Comparison of ENCODE assay signal across 21 cellular contexts in genomic region chr11:100080401-100080800, GRCh38.
DNase-seq lines count a peak whose midpoint lies in the region; ATAC-seq, FAIRE-seq and TF ChIP-seq lines count a peak whose summit lies in the region.
"Had no signal": no experiment of that assay in that cellular context is flagged by ENCODE, and none has a peak within 500 bp of the region (broad histone marks: within the 10 kb centered on the region; RNA-seq: fewer than 3 reads in every experiment).

No MANE protein-coding gene starts in this region.

- H3K4me1 ChIP-seq in HUES64 (ENCODE audit: insufficient read depth, low read length) (0 out of 2 replicates have a peak, but pooled peaks cover 8% of the 10 kb centered on the region), iPS-20b (ENCODE audit: insufficient read depth, low read length) (peaks cover 6% of the 10 kb centered on the region; the same call in 1 of the 2 replicates), neuronal stem cell (ENCODE audit: control insufficient read depth in 2 of 2, insufficient read depth in 1 of 2, low read depth in 1 of 2, low read length in 2 of 2) (no peaks in the 10 kb centered on the region), SK-N-SH (ENCODE audit: control insufficient read depth in 1 of 2, insufficient read depth in 2 of 2, low read depth in 1 of 2, low read length in 1 of 2) (no peaks in the 10 kb centered on the region; a peak in 1 of 4 replicates), pancreas (no peaks in the 10 kb centered on the region)
- H3K4me1 ChIP-seq: A549 had no signal

- no peak overlapping the region for H2BK12ac ChIP-seq in neuronal stem cell (ENCODE audit: low read length)

- H3K9me3 ChIP-seq in HUES64 (ENCODE audit: insufficient read depth, low read depth, low read length) (no peaks in the 10 kb centered on the region), iPS-20b (ENCODE audit: insufficient read depth, low read depth, low read length) (no peaks in the 10 kb centered on the region), neuronal stem cell (replicated peaks in 1 of 2; ENCODE audit: control insufficient read depth in 2 of 2, insufficient read depth in 1 of 2, low read depth in 1 of 2, low read length in 2 of 2) (no peaks in the 10 kb centered on the region), SK-N-SH (no peaks in the 10 kb centered on the region), pancreas (no peaks in the 10 kb centered on the region)
- H3K9me3 ChIP-seq: A549 had no signal

- H3K27me3 ChIP-seq in HUES64 (ENCODE audit: insufficient read depth, low read length), result no peaks in the 10 kb centered on the region
- H3K27me3 ChIP-seq in iPS-20b (ENCODE audit: insufficient read depth, low read length), result no peaks in the 10 kb centered on the region
- no peaks in the 10 kb centered on the region for H3K27me3 ChIP-seq in neuronal stem cell (ENCODE audit: control insufficient read depth in 3 of 3, insufficient read depth in 3 of 3, low read depth in 1 of 3, low read length in 3 of 3)
- H3K27me3 ChIP-seq in SK-N-SH (ENCODE audit: insufficient read depth), result no peaks in the 10 kb centered on the region
- no peaks in the 10 kb centered on the region for H3K27me3 ChIP-seq in pancreas

- no peak overlapping the region for H2BK5ac ChIP-seq in neuronal stem cell (ENCODE audit: low read length)

- no peak overlapping the region for H4K91ac ChIP-seq in neuronal stem cell (ENCODE audit: low read depth, low read length, poor library complexity)

- no peak overlapping the region for H3K4ac ChIP-seq in neuronal stem cell (ENCODE audit: low read length)

- H3K79me2 ChIP-seq in SK-N-SH (ENCODE audit: insufficient read depth), result no peaks in the 10 kb centered on the region

- H3K4me3 ChIP-seq in HUES64 (ENCODE audit: low read length) (no peak overlapping the region), iPS-20b (ENCODE audit: low read length) (peak overlapping the region; percentile 11; the same call in 1 of the 2 replicates), neuronal stem cell (ENCODE audit: low read length in 2 of 2) (no peak overlapping the region), SK-N-SH (ENCODE audit: low read depth in 2 of 2, low read length in 1 of 2) (no peak overlapping the region), pancreas (no peak overlapping the region)
- H3K4me3 ChIP-seq: A549, GM23248 had no signal

- no peaks in the 10 kb centered on the region for H3K36me3 ChIP-seq in HUES64 (ENCODE audit: insufficient read depth, low read length)
- H3K36me3 ChIP-seq in iPS-20b (ENCODE audit: insufficient read depth, low read depth, low read length), result no peaks in the 10 kb centered on the region
- no peaks in the 10 kb centered on the region for H3K36me3 ChIP-seq in neuronal stem cell (replicated peaks in 1 of 2; ENCODE audit: control insufficient read depth in 2 of 2, insufficient read depth in 2 of 2, low read length in 2 of 2)
- no peaks in the 10 kb centered on the region for H3K36me3 ChIP-seq in SK-N-SH (replicated peaks in 1 of 2; ENCODE audit: control insufficient read depth in 1 of 2, insufficient read depth in 2 of 2, low read length in 1 of 2)
- H3K36me3 ChIP-seq in pancreas, result no peaks in the 10 kb centered on the region

- no peaks in the 10 kb centered on the region for H3K79me1 ChIP-seq in neuronal stem cell (ENCODE audit: low read depth, low read length)

- no peak for ATAC-seq in HG03457 (IDR thresholded peaks at IDR 0.05; ENCODE audit: unreplicated experiment)
- no peak for ATAC-seq in pancreas
- ATAC-seq: A549, HCT116 had no signal

- H2BK120ac ChIP-seq in neuronal stem cell (ENCODE audit: low read depth, low read length), result no peak overlapping the region

- H3K23ac ChIP-seq in neuronal stem cell (ENCODE audit: low read depth, low read length, poor library complexity), result no peak overlapping the region

- POLR2A ChIA-PET in SK-N-SH (lab: Yijun Ruan, JAX), result no interaction called here

- H3K14ac ChIP-seq in neuronal stem cell (ENCODE audit: low read length), result no peak overlapping the region

- no peaks in the 10 kb centered on the region for H4K20me1 ChIP-seq in SK-N-SH (ENCODE audit: insufficient read depth)

- DNase-seq in D721Med (ENCODE audit: insufficient read length, low spot score) (no peak), neuronal stem cell (ENCODE audit: low spot score) (peak; percentile 2), LoVo (ENCODE audit: low spot score) (no peak), SK-N-SH (no peak), pancreas (no peak)
- DNase-seq: 8988T; C1 segment of cervical spinal cord; Calu3; CD4-positive, alpha-beta memory T cell; COR-L47; DMS153; DND-41; GM23248; H9 had no signal

- no peak overlapping the region for H2AFZ ChIP-seq in neuronal stem cell (ENCODE audit: low read length)
- no peak overlapping the region for H2AFZ ChIP-seq in SK-N-SH (ENCODE audit: low read depth)
- H2AFZ ChIP-seq: GM23248 had no signal

- CTCF ChIA-PET in SK-N-SH (lab: Yijun Ruan, JAX), result interaction anchor here (1.6 kb wide), 1 partner anchor 15 kb away, joined by 3 read pairs; no protein-coding TSS in a partner anchor

- no peak for TF ChIP-seq EP300 in SK-N-SH (IDR thresholded peaks at IDR 0.05; ENCODE audit: borderline replicate concordance in 1 of 2, low read depth in 1 of 2, low read length in 1 of 2)

- no peak overlapping the region for H3K18ac ChIP-seq in neuronal stem cell (ENCODE audit: low read length)

- no peaks in the 10 kb centered on the region for H3K9me2 ChIP-seq in SK-N-SH

- H3F3A ChIP-seq in SK-N-SH (replicated peaks; ENCODE audit: insufficient read depth), result no peaks in the 10 kb centered on the region

- H3K9ac ChIP-seq in HUES64 (ENCODE audit: low read depth, low read length), result no peak overlapping the region
- no peak overlapping the region for H3K9ac ChIP-seq in iPS-20b (ENCODE audit: low read depth, low read length)
- H3K9ac ChIP-seq in neuronal stem cell (ENCODE audit: low read depth, low read length, poor library complexity), result no peak overlapping the region
- no peak overlapping the region for H3K9ac ChIP-seq in SK-N-SH
- H3K9ac ChIP-seq: GM23248 had no signal

- no peak for TF ChIP-seq CTCF in D721Med (IDR thresholded peaks at IDR 0.05; ENCODE audit: insufficient read depth, missing control alignments)
- no peak for TF ChIP-seq CTCF in SK-N-SH (IDR thresholded peaks at IDR 0.05)
- no peak for TF ChIP-seq CTCF in pancreas (IDR thresholded peaks at IDR 0.05)

- no peak overlapping the region for H4K8ac ChIP-seq in neuronal stem cell (ENCODE audit: low read depth, low read length)

- H3K4me2 ChIP-seq in neuronal stem cell (ENCODE audit: insufficient read depth, low read length, poor library complexity, severe bottlenecking) (no peak overlapping the region), SK-N-SH (no peak overlapping the region)
- H3K4me2 ChIP-seq: A549 had no signal

- H2AK5ac ChIP-seq in neuronal stem cell (ENCODE audit: low read depth, low read length), result no peak overlapping the region

- H3K27ac ChIP-seq in HUES64 (ENCODE audit: low read depth, low read length), result peak overlapping the region; percentile 61; the same call in 1 of the 2 replicates
- H3K27ac ChIP-seq in iPS-20b (ENCODE audit: low read length), result no peak overlapping the region
- no peak overlapping the region for H3K27ac ChIP-seq in neuronal stem cell (replicated peaks; ENCODE audit: low read length)
- no peak overlapping the region for H3K27ac ChIP-seq in SK-N-SH (ENCODE audit: low read depth in 2 of 2, low read length in 1 of 2)
- no peak overlapping the region for H3K27ac ChIP-seq in pancreas
- H3K27ac ChIP-seq: A549, GM23248 had no signal

- no peak overlapping the region for H2BK15ac ChIP-seq in neuronal stem cell (ENCODE audit: low read length)

- TF ChIP-seq RAD21 in SK-N-SH (IDR thresholded peaks at IDR 0.05; ENCODE audit: low read length), result no peak

- intact Hi-C loops in pancreas (cut with DNase I), result no loop called here

- FAIRE-seq in D721Med (lab: Jason Lieb, UNC), result peak; percentile 16
- no peak for FAIRE-seq in pancreas (lab: Jason Lieb, UNC)
- FAIRE-seq: A549, G401.6, GM12892 had no signal

- WGBS in HUES64, result 78% methylated on average over 1 of the region's 2 CpGs
- no CpG with 5 or more reads among the region's 2 CpGs for WGBS in neuronal stem cell (ENCODE audit: extremely low coverage in 2 of 2, insufficient read length in 2 of 2, insufficient replicate concordance in 1 of 2), 2 donors
- 8% methylated on average over 2 of the region's 2 CpGs for WGBS in SK-N-SH (ENCODE audit: low lambda C conversion rate)
- 79 to 93% methylated on average over 2 of the region's 2 CpGs for whole genome bisulfite sequencing in pancreas, 2 donors

TF ChIP-seq in SK-N-SH, 30 proteins besides CTCF, POLR2A, EP300 and RAD21 (continues in another document):
- TF ChIP-seq PBX3 (IDR thresholded peaks at IDR 0.05) (no peak), USF2 (IDR thresholded peaks at IDR 0.05; ENCODE audit: borderline replicate concordance, low read depth, low read length) (no peak), GABPA (IDR thresholded peaks at IDR 0.05; ENCODE audit: low read depth) (no peak), GATA2 (CRISPR knock-in tag; IDR thresholded peaks at IDR 0.05) (no peak), RCOR1 (IDR thresholded peaks at IDR 0.05; ENCODE audit: low read length) (no peak), USF1 (IDR thresholded peaks at IDR 0.05; ENCODE audit: borderline replicate concordance, low read depth) (no peak), TEAD4 (IDR thresholded peaks at IDR 0.05; ENCODE audit: borderline replicate concordance, insufficient read depth) (no peak), MEF2A (IDR thresholded peaks at IDR 0.05; ENCODE audit: borderline replicate concordance, low read depth) (no peak)
